8 cellular contexts compared by ENCODE assay signal in the genomic region with DNA sequence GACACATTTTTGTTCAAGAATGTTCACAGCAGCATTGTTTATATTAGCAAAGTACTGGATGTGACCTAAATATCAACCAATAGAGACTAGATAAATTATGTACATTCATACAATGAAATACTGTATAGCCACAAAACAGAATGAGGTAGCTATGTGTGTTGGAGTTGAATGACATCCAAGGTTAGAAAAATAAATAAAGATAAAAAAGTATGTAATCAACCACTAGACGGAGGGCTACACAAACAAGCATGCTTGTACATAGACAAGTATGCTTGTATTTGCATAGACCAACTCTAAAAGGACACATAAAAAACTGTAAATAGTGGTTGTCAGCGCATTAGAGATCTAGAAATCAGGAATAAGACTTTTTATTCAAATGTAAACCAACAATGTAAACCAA. TPM values are rescaled to one million over a fixed set of nuclear protein-coding genes. Genes with fewer than 3 reads are reported as not detected.
DNase-seq lines count a peak whose midpoint lies in the region; ATAC-seq and TF ChIP-seq lines count a peak whose summit lies in the region.

No MANE protein-coding gene starts in this region.

- ATAC-seq in HG02763 (IDR thresholded peaks at IDR 0.05; ENCODE audit: unreplicated experiment) (no peak), HG02610 (IDR thresholded peaks at IDR 0.05; ENCODE audit: unreplicated experiment) (no peak)

- H3K27ac Mint-ChIP-seq in CD14-positive monocyte, result peak overlapping the region in 2 of 7 donors; percentile 11 to 26
- H3K27ac Mint-ChIP-seq in nephron progenitor cell, result no peak overlapping the region

- no peaks in the 10 kb centered on the region for H3K27me3 Mint-ChIP-seq in CD14-positive monocyte (ENCODE audit: low read depth in 3 of 3)
- no peaks in the 10 kb centered on the region for H3K27me3 Mint-ChIP-seq in nephron progenitor cell (ENCODE audit: low read depth, poor library complexity)

- peaks cover 49 to 61% of the 10 kb centered on the region in 2 donors for H3K36me3 Mint-ChIP-seq in CD14-positive monocyte
- H3K36me3 Mint-ChIP-seq in nephron progenitor cell (ENCODE audit: low read depth), result peaks cover 58% of the 10 kb centered on the region

- peaks cover 1 to 13% (median 7%) of the 10 kb centered on the region in 7 donors for H3K9me3 Mint-ChIP-seq in CD14-positive monocyte
- peaks cover 34% of the 10 kb centered on the region for H3K9me3 Mint-ChIP-seq in nephron progenitor cell

- peak overlapping the region; percentile 87 for H3K4me3 ChIP-seq in coronary artery

- DNase-seq in CD14-positive monocyte (ENCODE audit: low spot score), result no peak
- peak; percentile 29 for DNase-seq in M059J (ENCODE audit: low read depth)
- no peak for DNase-seq in coronary artery (ENCODE audit: low spot score)
- no peak for DNase-seq in nephron progenitor cell
- no peak for DNase-seq in NCI-H1417 (lab: John Stamatoyannopoulos, UW)
- no peak for DNase-seq in NK-92 (lab: John Stamatoyannopoulos, UW; ENCODE audit: unreplicated experiment)

- intact Hi-C loops in CD14-positive monocyte (cut with micrococcal nuclease), result loop anchor here in 1 of 2 donors (5.0 to 10.0 kb wide), 2 partner anchors 63 to 79 kb away; partner anchors contain the start of gene TICAM2

- H3K4me1 Mint-ChIP-seq in CD14-positive monocyte, result peaks cover 69% of the 10 kb centered on the region
- H3K4me1 Mint-ChIP-seq in nephron progenitor cell, result peaks cover 51% of the 10 kb centered on the region

- peak overlapping the region; percentile 46 to 100 for H3K27ac ChIP-seq in coronary artery

- peak overlapping the region; percentile 92 to 95 for H3K4me3 Mint-ChIP-seq in CD14-positive monocyte
- peak overlapping the region; percentile 95 for H3K4me3 Mint-ChIP-seq in nephron progenitor cell

- TF ChIP-seq CTCF in CD14-positive monocyte (IDR thresholded peaks at IDR 0.05), result no peak
- TF ChIP-seq CTCF in coronary artery (IDR thresholded peaks at IDR 0.05), result no peak
- no peak for TF ChIP-seq CTCF in nephron progenitor cell (IDR thresholded peaks at IDR 0.05)

RNA-seq across cellular contexts. Expression of gene FEM1C, which starts 3.0 kb away (rescaled TPM):
- 1 to 10 TPM; 2.5 to 2.6 TPM for polyA plus RNA-seq in CD14-positive monocyte
- 19.9 and 22.5 TPM in 2 replicates for total RNA-seq in M059J (2014; rRNA removed; shearing (Covaris generic))
